In the genomic region with DNA sequence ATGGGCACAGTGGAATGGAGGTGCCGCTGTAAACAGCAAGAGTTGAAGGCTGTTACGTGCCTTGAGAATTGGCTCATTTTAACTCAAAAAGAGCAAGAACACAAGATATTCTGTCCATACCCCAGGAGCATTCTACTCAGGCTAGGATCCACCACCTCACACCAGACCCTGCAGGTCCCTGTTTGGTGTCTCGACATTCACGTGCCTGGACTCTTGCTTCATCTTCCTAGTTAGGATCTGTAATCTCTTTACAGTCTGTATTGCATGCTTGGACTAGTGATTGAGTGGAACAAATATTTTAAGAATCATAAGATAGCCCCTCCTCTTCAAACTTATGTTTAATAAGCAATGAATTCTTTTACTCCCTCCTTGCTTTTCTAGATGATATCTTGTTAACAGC, we compare ENCODE assay signal across 1 cellular context.
TF ChIP-seq lines count a peak whose summit lies in the region.

No MANE protein-coding gene starts in this region.

TF ChIP-seq in GM23338, 12 proteins besides CTCF, POLR2A, EP300 and RAD21 (continued from another document):
- TF ChIP-seq, protein P1, sequence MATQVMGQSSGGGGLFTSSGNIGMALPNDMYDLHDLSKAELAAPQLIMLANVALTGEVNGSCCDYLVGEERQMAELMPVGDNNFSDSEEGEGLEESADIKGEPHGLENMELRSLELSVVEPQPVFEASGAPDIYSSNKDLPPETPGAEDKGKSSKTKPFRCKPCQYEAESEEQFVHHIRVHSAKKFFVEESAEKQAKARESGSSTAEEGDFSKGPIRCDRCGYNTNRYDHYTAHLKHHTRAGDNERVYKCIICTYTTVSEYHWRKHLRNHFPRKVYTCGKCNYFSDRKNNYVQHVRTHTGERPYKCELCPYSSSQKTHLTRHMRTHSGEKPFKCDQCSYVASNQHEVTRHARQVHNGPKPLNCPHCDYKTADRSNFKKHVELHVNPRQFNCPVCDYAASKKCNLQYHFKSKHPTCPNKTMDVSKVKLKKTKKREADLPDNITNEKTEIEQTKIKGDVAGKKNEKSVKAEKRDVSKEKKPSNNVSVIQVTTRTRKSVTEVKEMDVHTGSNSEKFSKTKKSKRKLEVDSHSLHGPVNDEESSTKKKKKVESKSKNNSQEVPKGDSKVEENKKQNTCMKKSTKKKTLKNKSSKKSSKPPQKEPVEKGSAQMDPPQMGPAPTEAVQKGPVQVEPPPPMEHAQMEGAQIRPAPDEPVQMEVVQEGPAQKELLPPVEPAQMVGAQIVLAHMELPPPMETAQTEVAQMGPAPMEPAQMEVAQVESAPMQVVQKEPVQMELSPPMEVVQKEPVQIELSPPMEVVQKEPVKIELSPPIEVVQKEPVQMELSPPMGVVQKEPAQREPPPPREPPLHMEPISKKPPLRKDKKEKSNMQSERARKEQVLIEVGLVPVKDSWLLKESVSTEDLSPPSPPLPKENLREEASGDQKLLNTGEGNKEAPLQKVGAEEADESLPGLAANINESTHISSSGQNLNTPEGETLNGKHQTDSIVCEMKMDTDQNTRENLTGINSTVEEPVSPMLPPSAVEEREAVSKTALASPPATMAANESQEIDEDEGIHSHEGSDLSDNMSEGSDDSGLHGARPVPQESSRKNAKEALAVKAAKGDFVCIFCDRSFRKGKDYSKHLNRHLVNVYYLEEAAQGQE (IDR thresholded peaks at IDR 0.05; ENCODE audit: unreplicated experiment) = no peak
- no peak for TF ChIP-seq CREB1 (CRISPR knock-in tag; IDR thresholded peaks at IDR 0.05; ENCODE audit: low read depth)
